1 cellular context compared by ENCODE assay signal in genomic region chr17:59877965-59878364, GRCh38.
TF ChIP-seq lines count a peak whose summit lies in the region.

No MANE protein-coding gene starts in this region.

TF ChIP-seq in WTC11, 78 proteins besides CTCF, POLR2A, EP300 and RAD21 (continued from another document):
- TF ChIP-seq, protein P1, sequence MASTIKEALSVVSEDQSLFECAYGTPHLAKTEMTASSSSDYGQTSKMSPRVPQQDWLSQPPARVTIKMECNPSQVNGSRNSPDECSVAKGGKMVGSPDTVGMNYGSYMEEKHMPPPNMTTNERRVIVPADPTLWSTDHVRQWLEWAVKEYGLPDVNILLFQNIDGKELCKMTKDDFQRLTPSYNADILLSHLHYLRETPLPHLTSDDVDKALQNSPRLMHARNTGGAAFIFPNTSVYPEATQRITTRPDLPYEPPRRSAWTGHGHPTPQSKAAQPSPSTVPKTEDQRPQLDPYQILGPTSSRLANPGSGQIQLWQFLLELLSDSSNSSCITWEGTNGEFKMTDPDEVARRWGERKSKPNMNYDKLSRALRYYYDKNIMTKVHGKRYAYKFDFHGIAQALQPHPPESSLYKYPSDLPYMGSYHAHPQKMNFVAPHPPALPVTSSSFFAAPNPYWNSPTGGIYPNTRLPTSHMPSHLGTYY (CRISPR knock-in tag; IDR thresholded peaks at IDR 0.05): no peak
- TF ChIP-seq JUN (CRISPR knock-in tag; IDR thresholded peaks at IDR 0.05) (no peak), E2F5 (CRISPR knock-in tag; IDR thresholded peaks at IDR 0.05) (no peak), HMGA2 (CRISPR knock-in tag; IDR thresholded peaks at IDR 0.05) (no peak), FOXK1 (CRISPR knock-in tag; IDR thresholded peaks at IDR 0.05) (no peak)
- TF ChIP-seq, protein P2, sequence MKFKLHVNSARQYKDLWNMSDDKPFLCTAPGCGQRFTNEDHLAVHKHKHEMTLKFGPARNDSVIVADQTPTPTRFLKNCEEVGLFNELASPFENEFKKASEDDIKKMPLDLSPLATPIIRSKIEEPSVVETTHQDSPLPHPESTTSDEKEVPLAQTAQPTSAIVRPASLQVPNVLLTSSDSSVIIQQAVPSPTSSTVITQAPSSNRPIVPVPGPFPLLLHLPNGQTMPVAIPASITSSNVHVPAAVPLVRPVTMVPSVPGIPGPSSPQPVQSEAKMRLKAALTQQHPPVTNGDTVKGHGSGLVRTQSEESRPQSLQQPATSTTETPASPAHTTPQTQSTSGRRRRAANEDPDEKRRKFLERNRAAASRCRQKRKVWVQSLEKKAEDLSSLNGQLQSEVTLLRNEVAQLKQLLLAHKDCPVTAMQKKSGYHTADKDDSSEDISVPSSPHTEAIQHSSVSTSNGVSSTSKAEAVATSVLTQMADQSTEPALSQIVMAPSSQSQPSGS (CRISPR knock-in tag; IDR thresholded peaks at IDR 0.05; ENCODE audit: borderline replicate concordance, low read depth): no peak
